ENCODE assay signal across 8 cellular contexts in the genomic region with DNA sequence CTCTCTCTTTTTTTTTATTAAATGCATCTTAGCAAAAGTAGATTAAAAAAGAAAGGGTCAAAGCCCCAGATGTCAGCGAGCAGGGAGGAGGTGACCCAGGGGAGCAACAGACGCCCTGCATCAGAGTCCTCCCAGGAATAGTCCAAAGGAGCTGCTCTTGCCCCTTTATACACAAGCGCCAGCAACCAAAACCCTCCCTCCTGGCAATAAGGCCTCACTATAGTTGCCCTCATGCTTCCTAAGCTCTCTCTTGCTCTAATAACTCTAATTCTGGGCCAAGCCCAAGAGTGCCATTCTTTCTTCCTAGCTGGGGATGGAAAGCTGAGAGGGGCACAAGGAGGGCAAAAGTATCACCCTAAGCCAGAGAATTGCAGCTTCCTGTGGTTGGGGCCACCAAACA. TPM values are rescaled to one million over a fixed set of nuclear protein-coding genes. Genes with fewer than 3 reads are reported as not detected.
DNase-seq lines count a peak whose midpoint lies in the region; ATAC-seq, FAIRE-seq and TF ChIP-seq lines count a peak whose summit lies in the region.

No MANE protein-coding gene starts in this region.

- H3K4me3 Mint-ChIP-seq in nephron progenitor cell = no peak overlapping the region
- no peak overlapping the region for H3K4me3 Mint-ChIP-seq in activated CD4-positive, alpha-beta T cell treated with anti-CD3 and anti-CD28 coated beads, Interleukin-2, amount 10 ng/mL, durations not matched to agents 24 days and 14 days

- TF ChIP-seq EP300 in H1 (IDR thresholded peaks at IDR 0.05; ENCODE audit: borderline replicate concordance in 1 of 2, low read depth in 2 of 2, low read length in 2 of 2) = no peak

- no peak overlapping the region for H3K14ac ChIP-seq in H1 (ENCODE audit: insufficient read length)

- peaks cover 63% of the 10 kb centered on the region for H3K36me3 Mint-ChIP-seq in nephron progenitor cell (ENCODE audit: low read depth)
- peaks cover 42% of the 10 kb centered on the region for H3K36me3 Mint-ChIP-seq in activated CD4-positive, alpha-beta T cell treated with anti-CD3 and anti-CD28 coated beads, Interleukin-2, amount 10 ng/mL, durations not matched to agents 24 days and 14 days (ENCODE audit: low read depth)

- H3K27me3 ChIP-seq in BLaER1 treated with 17β-estradiol and CSF1 and Interleukin-3, amounts not matched to agents 10 nM and 100 nM = no peaks in the 10 kb centered on the region
- no peaks in the 10 kb centered on the region for H3K27me3 ChIP-seq in H1 (replicated peaks in 1 of 4; ENCODE audit: control insufficient read depth in 3 of 4, extremely low read depth in 1 of 4, insufficient read depth in 3 of 4, low read length in 3 of 4)

- CTCF ChIA-PET in H1 (lab: Charles Lee; ENCODE audit: partially characterized antibody) = interaction anchor here (0.7 to 50.9 kb wide), 26 partner anchors 8 to 333 kb away, joined by 3 to 1236 read pairs (median 10); partner anchors contain the start of genes PCDHB10, PCDHB11, PCDHB14 and PCDHB15

- no peak for FAIRE-seq in H1 (lab: Jason Lieb, UNC)

- H3K36me3 ChIP-seq in BLaER1 treated with 17β-estradiol and CSF1 and Interleukin-3, amounts not matched to agents 10 nM and 100 nM = peaks cover 18 to 83% (median 76%) of the 10 kb centered on the region in 11 experiments
- H3K36me3 ChIP-seq in H1 (ENCODE audit: control insufficient read depth in 2 of 4, insufficient read depth in 4 of 4, low read length in 3 of 4) = peaks cover 4 to 20% (median 17%) of the 10 kb centered on the region in 4 experiments; a peak in 7 of 8 replicates

- no peaks in the 10 kb centered on the region for H3K79me2 ChIP-seq in H1 (ENCODE audit: control insufficient read depth in 1 of 2, insufficient read depth in 2 of 2, low read length in 2 of 2)

- 92% methylated on average over 3 of the region's 3 CpGs; no CpG with 5 or more reads in 1 of the 2 experiments for WGBS in H1 (ENCODE audit: extremely low coverage in 1 of 2, insufficient coverage in 1 of 2, insufficient read length in 1 of 2, insufficient replicate concordance in 2 of 2, low coverage in 1 of 2, low lambda C conversion rate in 2 of 2, missing lambda C conversion rate in 1 of 2), 2 experiments

- no peak overlapping the region for H3K23ac ChIP-seq in H1 (ENCODE audit: insufficient read length)

- H3K27me3 Mint-ChIP-seq in nephron progenitor cell (ENCODE audit: low read depth, poor library complexity) = no peaks in the 10 kb centered on the region
- no peaks in the 10 kb centered on the region for H3K27me3 Mint-ChIP-seq in activated CD4-positive, alpha-beta T cell treated with anti-CD3 and anti-CD28 coated beads, Interleukin-2, amount 10 ng/mL, durations not matched to agents 24 days and 14 days

- H3K9me3 ChIP-seq in BLaER1 treated with 17β-estradiol and CSF1 and Interleukin-3, amounts not matched to agents 10 nM and 100 nM (replicated peaks in 1 of 11) = no peaks in the 10 kb centered on the region
- no peaks in the 10 kb centered on the region for H3K9me3 ChIP-seq in H1 (ENCODE audit: insufficient read depth in 2 of 2, low read depth in 1 of 2, low read length in 1 of 2)

- no peak overlapping the region for H3K18ac ChIP-seq in H1 (ENCODE audit: extremely low read depth, low read length)

- ATAC-seq in GM18520 (IDR thresholded peaks at IDR 0.05; ENCODE audit: unreplicated experiment) = no peak
- ATAC-seq in HG03095 (IDR thresholded peaks at IDR 0.05; ENCODE audit: unreplicated experiment) = no peak

- H3K4me2 ChIP-seq in BLaER1 treated with 17β-estradiol and CSF1 and Interleukin-3, amounts not matched to agents 10 nM and 100 nM = peak overlapping the region; percentile 86 to 98 (median 95)
- H3K4me2 ChIP-seq in H1 (ENCODE audit: insufficient read depth in 1 of 2, low read depth in 2 of 2, low read length in 2 of 2) = peak overlapping the region; percentile 98 to 100; a peak in 2 of 4 replicates

- H3K79me1 ChIP-seq in H1 (ENCODE audit: low read depth, low read length) = no peaks in the 10 kb centered on the region

- peak; percentile 20 for DNase-seq in NCI-H446 treated with DMSO at 0.1 percent for 48 hours (lab: John Stamatoyannopoulos, UW)
- DNase-seq in H1 (ENCODE audit: low read depth in 1 of 2, low spot score in 2 of 2) = no peak
- DNase-seq in nephron progenitor cell = no peak
- DNase-seq in KG1 (lab: John Stamatoyannopoulos, UW) = no peak
- DNase-seq in activated CD4-positive, alpha-beta T cell treated with anti-CD3 and anti-CD28 coated beads, Interleukin-2, amount 10 ng/mL, durations not matched to agents 24 days and 14 days = no peak

- no peak overlapping the region for H2BK12ac ChIP-seq in H1 (ENCODE audit: low read depth, low read length)

- peaks cover 96% of the 10 kb centered on the region for H3K4me1 Mint-ChIP-seq in nephron progenitor cell
- H3K4me1 Mint-ChIP-seq in activated CD4-positive, alpha-beta T cell treated with anti-CD3 and anti-CD28 coated beads, Interleukin-2, amount 10 ng/mL, durations not matched to agents 24 days and 14 days = peaks cover 25% of the 10 kb centered on the region

- no peak overlapping the region for H2AK5ac ChIP-seq in H1 (ENCODE audit: low read depth, low read length)

- no peak for TF ChIP-seq POLR2A in H1 (IDR thresholded peaks at IDR 0.05; ENCODE audit: control extremely low read depth in 1 of 2, low read depth in 2 of 2, low read length in 2 of 2)

- peak overlapping the region; percentile 40 to 99 (median 95); a peak in 21 of 22 replicates for H3K9ac ChIP-seq in BLaER1 treated with 17β-estradiol and CSF1 and Interleukin-3, amounts not matched to agents 10 nM and 100 nM
- H3K9ac ChIP-seq in H1 (replicated peaks in 1 of 4; ENCODE audit: extremely low read depth in 1 of 4, low read depth in 3 of 4, low read length in 3 of 4) = no peak overlapping the region

- H3K4ac ChIP-seq in H1 (replicated peaks; ENCODE audit: insufficient read length, low read depth, low read length) = no peak overlapping the region

- H2AFZ ChIP-seq in H1 (ENCODE audit: low read length) = no peak overlapping the region

- H3K23me2 ChIP-seq in H1 (ENCODE audit: low read depth, low read length) = peaks cover 15% of the 10 kb centered on the region

- H4K5ac ChIP-seq in H1 (ENCODE audit: insufficient read length, low read depth, low read length) = no peak overlapping the region

- no peak overlapping the region for H4K8ac ChIP-seq in H1 (ENCODE audit: extremely low read depth, insufficient read depth, low read length)

- POLR2A ChIA-PET in H1 (lab: Charles Lee; ENCODE audit: partially characterized antibody) = interaction anchor here (0.6 to 5.1 kb wide), 9 partner anchors 9 to 151 kb away, joined by 3 to 33 read pairs (median 4); partner anchors contain the start of genes PCDHGA11, PCDHGA5 and PCDHGC3

- no peak overlapping the region for H2BK20ac ChIP-seq in H1 (ENCODE audit: low read length)

- TF ChIP-seq CTCF in H1 (IDR thresholded peaks at IDR 0.05; ENCODE audit: control extremely low read depth in 1 of 3, insufficient read depth in 1 of 3, low read depth in 1 of 3, low read length in 3 of 3) = no peak
- no peak for TF ChIP-seq CTCF in nephron progenitor cell (IDR thresholded peaks at IDR 0.05)

- H3K4me1 ChIP-seq in BLaER1 treated with 17β-estradiol and CSF1 and Interleukin-3, amounts not matched to agents 10 nM and 100 nM = peaks cover 92 to 100% (median 99%) of the 10 kb centered on the region in 10 experiments
- H3K4me1 ChIP-seq in H1 (replicated peaks in 1 of 4; ENCODE audit: control insufficient read depth in 3 of 4, insufficient read depth in 4 of 4, low read length in 3 of 4) = peaks cover 3 to 23% (median 9%) of the 10 kb centered on the region in 4 experiments

- H4K20me1 ChIP-seq in BLaER1 treated with 17β-estradiol and CSF1 and Interleukin-3, amounts not matched to agents 10 nM and 100 nM = no peaks in the 10 kb centered on the region
- no peaks in the 10 kb centered on the region for H4K20me1 ChIP-seq in H1 (replicated peaks in 1 of 2; ENCODE audit: control insufficient read depth in 1 of 2, insufficient read depth in 2 of 2, low read length in 2 of 2)

- no peak for TF ChIP-seq RAD21 in H1 (IDR thresholded peaks at IDR 0.05 in 1 of 2, conservative IDR thresholded peaks at IDR 0.05 in 1 of 2; ENCODE audit: low read depth in 2 of 2, low read length in 2 of 2)

- H3K27ac ChIP-seq in BLaER1 treated with 17β-estradiol and CSF1 and Interleukin-3, amounts not matched to agents 10 nM and 100 nM = peak overlapping the region; percentile 58 to 100 (median 99); a peak in 21 of 22 replicates
- H3K27ac ChIP-seq in H1 (ENCODE audit: low read depth, low read length) = no peak overlapping the region

- H3K27ac Mint-ChIP-seq in nephron progenitor cell = peak overlapping the region; percentile 99
- no peak overlapping the region for H3K27ac Mint-ChIP-seq in activated CD4-positive, alpha-beta T cell treated with anti-CD3 and anti-CD28 coated beads, Interleukin-2, amount 10 ng/mL, durations not matched to agents 24 days and 14 days

- H3K4me3 ChIP-seq in BLaER1 treated with 17β-estradiol and CSF1 and Interleukin-3, amounts not matched to agents 10 nM and 100 nM = peak overlapping the region in 8 of 10 experiments; percentile 0 to 69 (median 56); a peak in 9 of 20 replicates
- no peak overlapping the region; a peak in 1 of 8 replicates for H3K4me3 ChIP-seq in H1 (ENCODE audit: extremely low read depth in 1 of 4, insufficient read depth in 2 of 4, low read depth in 3 of 4, low read length in 4 of 4)

- H2BK5ac ChIP-seq in H1 (ENCODE audit: low read depth, low read length) = no peak overlapping the region; the same call in 1 of the 2 replicates

- H4K91ac ChIP-seq in H1 (replicated peaks; ENCODE audit: insufficient read length, low read length) = no peak overlapping the region

- H3K56ac ChIP-seq in H1 (replicated peaks; ENCODE audit: insufficient read length, low read depth, low read length) = no peak overlapping the region

- intact Hi-C loops in activated CD4-positive, alpha-beta T cell treated with anti-CD3 and anti-CD28 coated beads, Interleukin-2, amount 10 ng/mL, durations not matched to agents 24 days and 14 days (cut with micrococcal nuclease) = no loop called here

- H2BK15ac ChIP-seq in H1 (ENCODE audit: low read length) = no peak overlapping the region

- no peaks in the 10 kb centered on the region for H3K9me3 Mint-ChIP-seq in nephron progenitor cell
- H3K9me3 Mint-ChIP-seq in activated CD4-positive, alpha-beta T cell treated with anti-CD3 and anti-CD28 coated beads, Interleukin-2, amount 10 ng/mL, durations not matched to agents 24 days and 14 days = no peaks in the 10 kb centered on the region

- no peak overlapping the region for H2BK120ac ChIP-seq in H1 (replicated peaks; ENCODE audit: low read depth, low read length)

RNA-seq across cellular contexts. Expression of gene PCDHGC5, which starts 26.3 kb away (rescaled TPM):
- 0.78 and 1.1 TPM in 2 replicates for total RNA-seq in H1 (2021; fragmentation: NEBNext Ultra II Directional; extraction: Animal tissue kit (Norgen Biotek cat#: 25700))
- polyA plus RNA-seq in H1 (2011; rRNA removed) = 0.41 and 0.66 TPM in 2 replicates
- polyA plus RNA-seq in H1 (2011; cell fraction: cytosol; rRNA removed) = 0.28 TPM
- 4.3 TPM for polyA plus RNA-seq in H1 (2011; cell fraction: nucleus; rRNA removed)
- polyA plus RNA-seq in H1 (2012, experiment 1 of 2) = 0.28 to 0.43 TPM (median 0.35 TPM) in 4 replicates
- polyA plus RNA-seq in H1 (2012, experiment 2 of 2) = 0.14 TPM
- polyA plus RNA-seq in H1 (2013, experiment 1 of 2) = 0.39 TPM
- polyA plus RNA-seq in H1 (2013, experiment 2 of 2) = 0.22 TPM
- polyA minus RNA-seq in H1 (2011; rRNA and poly(A)+ RNA removed) = 4.3 and 5.6 TPM in 2 replicates
- polyA minus RNA-seq in H1 (2011; cell fraction: cytosol; rRNA and poly(A)+ RNA removed) = 0.37 TPM
- 11.0 TPM for polyA minus RNA-seq in H1 (2011; cell fraction: nucleus; rRNA and poly(A)+ RNA removed)
- not detected in 2 replicates for total RNA-seq in activated CD4-positive, alpha-beta T cell treated with anti-CD3 and anti-CD28 coated beads, Interleukin-2, amount 10 ng/mL, durations not matched to agents 24 days and 14 days

RNA-seq across cellular contexts. Expression of gene PCDHGC4, which starts 30.3 kb away (rescaled TPM):
- 2.4 and 2.6 TPM in 2 replicates for total RNA-seq in H1 (2021; fragmentation: NEBNext Ultra II Directional; extraction: Animal tissue kit (Norgen Biotek cat#: 25700))
- 2.1 and 2.8 TPM in 2 replicates for polyA plus RNA-seq in H1 (2011; rRNA removed)
- polyA plus RNA-seq in H1 (2011; cell fraction: cytosol; rRNA removed) = 2.2 TPM
- polyA plus RNA-seq in H1 (2011; cell fraction: nucleus; rRNA removed) = 5.0 TPM
- polyA plus RNA-seq in H1 (2012, experiment 1 of 2) = 1.8 to 2.4 TPM (median 2.0 TPM) in 4 replicates
- polyA plus RNA-seq in H1 (2012, experiment 2 of 2) = 1.7 TPM
- polyA plus RNA-seq in H1 (2013, experiment 1 of 2) = 4.1 TPM
- 3.1 TPM for polyA plus RNA-seq in H1 (2013, experiment 2 of 2)
- polyA minus RNA-seq in H1 (2011; rRNA and poly(A)+ RNA removed) = 8.5 and 9.4 TPM in 2 replicates
- 3.4 TPM for polyA minus RNA-seq in H1 (2011; cell fraction: cytosol; rRNA and poly(A)+ RNA removed)
- 12.8 TPM for polyA minus RNA-seq in H1 (2011; cell fraction: nucleus; rRNA and poly(A)+ RNA removed)
- not detected in 2 replicates for total RNA-seq in activated CD4-positive, alpha-beta T cell treated with anti-CD3 and anti-CD28 coated beads, Interleukin-2, amount 10 ng/mL, durations not matched to agents 24 days and 14 days

RNA-seq across cellular contexts. Expression of gene PCDHGC3, which starts 39.4 kb away (rescaled TPM):
- total RNA-seq in H1 (2021; fragmentation: NEBNext Ultra II Directional; extraction: Animal tissue kit (Norgen Biotek cat#: 25700)) = 18.6 and 19.6 TPM in 2 replicates
- polyA plus RNA-seq in H1 (2011; rRNA removed) = 4.7 and 11.3 TPM in 2 replicates
- polyA plus RNA-seq in H1 (2011; cell fraction: cytosol; rRNA removed) = 4.5 TPM
- polyA plus RNA-seq in H1 (2011; cell fraction: nucleus; rRNA removed) = 7.3 TPM
- 25.4 to 29.6 TPM (median 28.0 TPM) in 4 replicates for polyA plus RNA-seq in H1 (2012, experiment 1 of 2)
- 27.0 TPM for polyA plus RNA-seq in H1 (2012, experiment 2 of 2)
- polyA plus RNA-seq in H1 (2013, experiment 1 of 2) = 56.3 TPM
- 50.4 TPM for polyA plus RNA-seq in H1 (2013, experiment 2 of 2)
- 8.8 and 9.8 TPM in 2 replicates for polyA minus RNA-seq in H1 (2011; rRNA and poly(A)+ RNA removed)
- 5.9 TPM for polyA minus RNA-seq in H1 (2011; cell fraction: cytosol; rRNA and poly(A)+ RNA removed)
- 14.3 TPM for polyA minus RNA-seq in H1 (2011; cell fraction: nucleus; rRNA and poly(A)+ RNA removed)
- 0.24 and 0.58 TPM in 2 replicates for total RNA-seq in activated CD4-positive, alpha-beta T cell treated with anti-CD3 and anti-CD28 coated beads, Interleukin-2, amount 10 ng/mL, durations not matched to agents 24 days and 14 days

Comparison
In these comparisons a context has a peak if more than half of its experiments do, and no peak if none do; other contexts are left out.
1. H3K4me3 ChIP-seq: peak in BLaER1 treated with 17β-estradiol and CSF1 and Interleukin-3, amounts not matched to agents 10 nM and 100 nM (8 of 10); none in H1 (0 of 4).
2. H3K9ac ChIP-seq: peak in BLaER1 treated with 17β-estradiol and CSF1 and Interleukin-3, amounts not matched to agents 10 nM and 100 nM (11 of 11); none in H1 (0 of 4).
3. RNA of gene PCDHGC3, which starts 39.4 kb away (total RNA-seq): 18.6 to 19.6 TPM in H1; 0.24 to 0.58 TPM in activated CD4-positive, alpha-beta T cell treated with anti-CD3 and anti-CD28 coated beads, Interleukin-2, amount 10 ng/mL, durations not matched to agents 24 days and 14 days; every median in the first group is over 10 times any median in the second.